1 cellular context compared by ENCODE assay signal in genomic region chr18:644395-645004, GRCh38.
TF ChIP-seq lines count a peak whose summit lies in the region.

No MANE protein-coding gene starts in this region.

TF ChIP-seq in GM12878, 131 proteins besides CTCF, POLR2A, EP300 and RAD21 (continued from another document):
- TF ChIP-seq IRF3 (IDR thresholded peaks at IDR 0.05) (no peak), TAF1 (IDR thresholded peaks at IDR 0.05; ENCODE audit: borderline replicate concordance, low read depth, low read length) (no peak), PML (IDR thresholded peaks at IDR 0.05; ENCODE audit: low read length) (no peak)
